Comparison of ENCODE assay signal across 9 cellular contexts in the genomic region with DNA sequence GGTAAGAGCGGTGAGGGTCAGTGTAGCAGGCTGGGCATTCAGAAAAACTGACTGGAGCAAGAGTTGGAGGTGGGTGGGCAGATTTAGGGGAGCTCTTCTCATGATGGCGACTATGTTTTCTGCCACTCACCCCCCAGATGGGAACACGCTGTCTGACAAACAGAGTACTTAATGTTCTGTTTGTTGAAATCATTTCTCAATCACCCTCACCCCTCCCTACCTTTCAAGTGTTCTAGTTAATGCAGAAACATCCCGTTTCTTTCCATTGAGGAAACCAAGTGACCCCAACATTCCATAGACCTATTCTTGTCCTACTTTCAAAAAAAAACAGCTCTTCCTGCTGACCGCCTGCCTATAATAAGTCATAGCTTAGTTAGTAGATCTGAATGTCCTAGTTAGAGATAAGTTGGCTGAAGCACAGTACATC.
DNase-seq lines count a peak whose midpoint lies in the region; ATAC-seq and TF ChIP-seq lines count a peak whose summit lies in the region.
"Had no signal": no experiment of that assay in that cellular context is flagged by ENCODE, and none has a peak within 500 bp of the region (broad histone marks: within the 10 kb centered on the region; RNA-seq: fewer than 3 reads in every experiment).

No MANE protein-coding gene starts in this region.

- POLR2A ChIA-PET in CD4-positive, alpha-beta T cell (lab: Charles Lee), result interaction anchor here (0.5 to 3.7 kb wide), 2 partner anchors 16 to 140 kb away, joined by 3 to 29 read pairs; no protein-coding TSS in a partner anchor
- POLR2A ChIA-PET in CD8-positive, alpha-beta T cell (lab: Charles Lee), result interaction anchor here (0.6 to 1.5 kb wide), 2 partner anchors 9 to 129 kb away, joined by 3 to 5 read pairs; no protein-coding TSS in a partner anchor

- H3K27ac Mint-ChIP-seq in CD4-positive, alpha-beta T cell, result peak overlapping the region; percentile 40
- no peak overlapping the region for H3K27ac Mint-ChIP-seq in CD8-positive, alpha-beta T cell

- no peaks in the 10 kb centered on the region for H3K9me3 ChIP-seq in CD4-positive, alpha-beta T cell (ENCODE audit: control insufficient read depth, low read length)
- H3K9me3 ChIP-seq in adrenal gland (replicated peaks in 1 of 3) (no peaks in the 10 kb centered on the region), heart left ventricle (no peaks in the 10 kb centered on the region), prostate gland (no peaks in the 10 kb centered on the region)
- H3K9me3 ChIP-seq in CD8-positive, alpha-beta T cell (ENCODE audit: low read length), result no peaks in the 10 kb centered on the region

- no peak for TF ChIP-seq CTCF in CD4-positive, alpha-beta T cell (IDR thresholded peaks at IDR 0.05)
- TF ChIP-seq CTCF in adrenal gland (IDR thresholded peaks at IDR 0.05) (no peak), heart left ventricle (IDR thresholded peaks at IDR 0.05) (no peak), prostate gland (IDR thresholded peaks at IDR 0.05) (no peak)
- no peak for TF ChIP-seq CTCF in CD8-positive, alpha-beta T cell (IDR thresholded peaks at IDR 0.05)

- intact Hi-C loops in CD4-positive, alpha-beta T cell (cut with DNase I, micrococcal nuclease), result no loop called here
- intact Hi-C loops in adrenal gland (cut with DNase I), result no loop called here
- intact Hi-C loops in heart left ventricle (cut with DNase I), result loop anchor here in 7 of 10 donors (2.0 to 10.0 kb wide), 8 partner anchors 57 to 150 kb away; a partner anchor contains a TSS
- intact Hi-C loops in prostate gland (cut with DNase I), result loop anchor here (5.0 to 10.0 kb wide), 5 partner anchors 48 to 133 kb away; a partner anchor contains a TSS
- intact Hi-C loops in posterior cingulate gyrus (cut with DNase I), result no loop called here
- intact Hi-C loops in CD8-positive, alpha-beta T cell (cut with DNase I, micrococcal nuclease), result no loop called here

- no peaks in the 10 kb centered on the region for H3K27me3 Mint-ChIP-seq in CD4-positive, alpha-beta T cell
- H3K27me3 Mint-ChIP-seq in CD8-positive, alpha-beta T cell (ENCODE audit: low read depth), result no peaks in the 10 kb centered on the region

- peaks cover 74% of the 10 kb centered on the region for H3K36me3 Mint-ChIP-seq in CD4-positive, alpha-beta T cell (ENCODE audit: low read depth)
- peaks cover 63% of the 10 kb centered on the region for H3K36me3 Mint-ChIP-seq in CD8-positive, alpha-beta T cell

- H3K36me3 ChIP-seq in adrenal gland (replicated peaks in 1 of 2), result no peaks in the 10 kb centered on the region
- H3K36me3 ChIP-seq in heart left ventricle, result no peaks in the 10 kb centered on the region
- no peaks in the 10 kb centered on the region for H3K36me3 ChIP-seq in prostate gland
- no peaks in the 10 kb centered on the region for H3K36me3 ChIP-seq in CD8-positive, alpha-beta T cell (ENCODE audit: insufficient read depth, low read length)

- no peak for DNase-seq in CD4-positive, alpha-beta T cell
- DNase-seq in adrenal gland (peak in 5 of 7 donors; percentile 23 to 70 (median 34)), heart left ventricle (no peak), prostate gland (ENCODE audit: low spot score) (peak; percentile 51), DMS114 treated with DMSO at 0.1 percent for 48 hours (lab: John Stamatoyannopoulos, UW; ENCODE audit: unreplicated experiment) (no peak), posterior cingulate gyrus (no peak), NAMALWA (ENCODE audit: low spot score) (no peak)
- DNase-seq in CD8-positive, alpha-beta T cell, result no peak
- DNase-seq: NCI-H446 treated with DMSO at 0.1 percent for 48 hours had no signal

- H3K27ac ChIP-seq in CD4-positive, alpha-beta T cell (ENCODE audit: low read depth, low read length), result no peak overlapping the region
- H3K27ac ChIP-seq in adrenal gland, result peak overlapping the region in 4 of 5 donors; percentile 53 to 86 (median 68)
- peak overlapping the region; percentile 72 to 95 (median 86) for H3K27ac ChIP-seq in heart left ventricle
- H3K27ac ChIP-seq in prostate gland, result peak overlapping the region; percentile 74 to 80
- no peak overlapping the region for H3K27ac ChIP-seq in CD8-positive, alpha-beta T cell (ENCODE audit: low read depth, low read length)

- CTCF ChIA-PET in CD4-positive, alpha-beta T cell (lab: Charles Lee), result no interaction called here
- CTCF ChIA-PET in CD8-positive, alpha-beta T cell (lab: Charles Lee), result interaction anchor here (1.3 kb wide), 1 partner anchor 10 kb away, joined by 3 read pairs; no protein-coding TSS in a partner anchor

- H3K27me3 ChIP-seq in CD4-positive, alpha-beta T cell (ENCODE audit: control insufficient read depth, insufficient read depth, low read length), result no peaks in the 10 kb centered on the region
- H3K27me3 ChIP-seq in adrenal gland (no peaks in the 10 kb centered on the region), heart left ventricle (no peaks in the 10 kb centered on the region), prostate gland (replicated peaks; ENCODE audit: insufficient read depth) (no peaks in the 10 kb centered on the region)
- no peaks in the 10 kb centered on the region for H3K27me3 ChIP-seq in CD8-positive, alpha-beta T cell (ENCODE audit: insufficient read depth, low read length)

- peaks cover 86% of the 10 kb centered on the region for H3K4me1 Mint-ChIP-seq in CD4-positive, alpha-beta T cell (ENCODE audit: low read depth)
- H3K4me1 Mint-ChIP-seq in CD8-positive, alpha-beta T cell (ENCODE audit: low read depth), result peaks cover 83% of the 10 kb centered on the region

- H3K4me1 ChIP-seq in adrenal gland (replicated peaks in 1 of 2), result no peaks in the 10 kb centered on the region
- peaks cover 4 to 62% (median 33%) of the 10 kb centered on the region in 12 donors for H3K4me1 ChIP-seq in heart left ventricle
- H3K4me1 ChIP-seq in prostate gland (replicated peaks), result no peaks in the 10 kb centered on the region
- peaks cover 17% of the 10 kb centered on the region for H3K4me1 ChIP-seq in CD8-positive, alpha-beta T cell (ENCODE audit: insufficient read depth, low read length)

- TF ChIP-seq POLR2A in adrenal gland (IDR thresholded peaks at IDR 0.05), result no peak
- TF ChIP-seq POLR2A in heart left ventricle (IDR thresholded peaks at IDR 0.05), result no peak
- TF ChIP-seq POLR2A in prostate gland (IDR thresholded peaks at IDR 0.05), result no peak

- H3K4me3 Mint-ChIP-seq in CD4-positive, alpha-beta T cell, result no peak overlapping the region
- H3K4me3 Mint-ChIP-seq in CD8-positive, alpha-beta T cell, result no peak overlapping the region

- H3K9me3 Mint-ChIP-seq in CD4-positive, alpha-beta T cell, result peaks cover 5% of the 10 kb centered on the region
- H3K9me3 Mint-ChIP-seq in CD8-positive, alpha-beta T cell, result peaks cover 5% of the 10 kb centered on the region

- no peak for ATAC-seq in CD4-positive, alpha-beta T cell (ENCODE audit: poor library complexity)
- ATAC-seq in heart left ventricle, result peak; percentile 84 to 90 (median 86)
- ATAC-seq in CD8-positive, alpha-beta T cell, result no peak

- 53 to 60% (median 57%) methylated on average over 5 of the region's 5 CpGs for WGBS in adrenal gland, 4 donors
- 54 to 69% (median 59%) methylated on average over 5 of the region's 5 CpGs for WGBS in heart left ventricle, 4 donors
- WGBS in prostate gland, result 50% methylated on average over 5 of the region's 5 CpGs

- H3K4me3 ChIP-seq in adrenal gland (no peak overlapping the region), heart left ventricle (no peak overlapping the region), prostate gland (no peak overlapping the region)
- no peak overlapping the region for H3K4me3 ChIP-seq in CD8-positive, alpha-beta T cell (ENCODE audit: low read depth, low read length)

Comparison
In these comparisons a context has a peak if more than half of its experiments do, and no peak if none do; other contexts are left out.
1. ATAC-seq: peak in heart left ventricle (4 of 4); none in CD4-positive, alpha-beta T cell (single experiment) and CD8-positive, alpha-beta T cell (single experiment).
2. DNase-seq: peak in adrenal gland (5 of 7) and prostate gland (single experiment); none in CD4-positive, alpha-beta T cell (0 of 10), heart left ventricle (0 of 5), DMS114 treated with DMSO at 0.1 percent for 48 hours (single experiment), posterior cingulate gyrus (0 of 10), CD8-positive, alpha-beta T cell (0 of 7) and NAMALWA (single experiment).
3. H3K27ac ChIP-seq: peak in adrenal gland (4 of 5), heart left ventricle (12 of 12) and prostate gland (2 of 2); none in CD4-positive, alpha-beta T cell (single experiment) and CD8-positive, alpha-beta T cell (single experiment).
4. intact Hi-C loops: an anchor here in heart left ventricle (2.0 to 10.0 kb wide) and prostate gland (5.0 to 10.0 kb wide); none called in CD4-positive, alpha-beta T cell, adrenal gland, posterior cingulate gyrus and CD8-positive, alpha-beta T cell.